ENCODE assay signal across 20 cellular contexts in genomic region chr10:8297107-8297506, GRCh38.
DNase-seq lines count a peak whose midpoint lies in the region; ATAC-seq and TF ChIP-seq lines count a peak whose summit lies in the region.
"Had no signal": no experiment of that assay in that cellular context is flagged by ENCODE, and none has a peak within 500 bp of the region (broad histone marks: within the 10 kb centered on the region; RNA-seq: fewer than 3 reads in every experiment).

No MANE protein-coding gene starts in this region.

- ATAC-seq in WTC11: no peak
- ATAC-seq in stimulated activated effector memory CD8-positive, alpha-beta T cell treated with anti-CD3 and anti-CD28 coated beads, Interleukin-12 subunit alpha, Interleukin-12 subunit beta, amount 100 ng/mL, for 72 hours: no peak
- ATAC-seq: HCT116 had no signal

- H4K20me1 ChIP-seq in neural progenitor cell (ENCODE audit: low read depth): no peaks in the 10 kb centered on the region

- peak overlapping the region; percentile 32 for H3K27ac Mint-ChIP-seq in T-helper 2 cell treated with Interferon-gamma antibody and Interleukin-4, amounts not matched to agents 5 μg/mL and 100 μg/mL, for 36 hours
- no peak overlapping the region for H3K27ac Mint-ChIP-seq in WTC11
- no peak overlapping the region for H3K27ac Mint-ChIP-seq in neural progenitor cell
- peak overlapping the region; percentile 7 for H3K27ac Mint-ChIP-seq in stimulated activated effector memory CD8-positive, alpha-beta T cell treated with anti-CD3 and anti-CD28 coated beads, Interleukin-12 subunit alpha, Interleukin-12 subunit beta, amount 100 ng/mL, for 72 hours
- H3K27ac Mint-ChIP-seq: H9, HFFc6 had no signal

- H3K9ac ChIP-seq in neural progenitor cell: no peak overlapping the region

- no peaks in the 10 kb centered on the region for H3K36me3 Mint-ChIP-seq in T-helper 2 cell treated with Interferon-gamma antibody and Interleukin-4, amounts not matched to agents 5 μg/mL and 100 μg/mL, for 36 hours (ENCODE audit: low read depth)
- H3K36me3 Mint-ChIP-seq in WTC11: no peaks in the 10 kb centered on the region
- H3K36me3 Mint-ChIP-seq in neural progenitor cell: no peaks in the 10 kb centered on the region
- H3K36me3 Mint-ChIP-seq in stimulated activated effector memory CD8-positive, alpha-beta T cell treated with anti-CD3 and anti-CD28 coated beads, Interleukin-12 subunit alpha, Interleukin-12 subunit beta, amount 100 ng/mL, for 72 hours: no peaks in the 10 kb centered on the region
- H3K36me3 Mint-ChIP-seq: CD4-positive, alpha-beta memory T cell had no signal

- no peak overlapping the region for H2AFZ ChIP-seq in neural progenitor cell (replicated peaks)

- no peak for TF ChIP-seq CTCF in WTC11 (IDR thresholded peaks at IDR 0.05)
- TF ChIP-seq CTCF in neural progenitor cell (IDR thresholded peaks at IDR 0.05): no peak

- peaks cover 20% of the 10 kb centered on the region for H3K4me1 ChIP-seq in neural progenitor cell

- CTCF ChIA-PET in WTC11 (lab: Charles Lee): no interaction called here

- POLR2A ChIA-PET in WTC11 (lab: Charles Lee): no interaction called here

- peaks cover 25% of the 10 kb centered on the region for H3K27me3 ChIP-seq in neural progenitor cell

- H3K27ac ChIP-seq in neural progenitor cell: no peak overlapping the region
- H3K27ac ChIP-seq: 22Rv1 had no signal

- no peaks in the 10 kb centered on the region for H3K9me3 Mint-ChIP-seq in T-helper 2 cell treated with Interferon-gamma antibody and Interleukin-4, amounts not matched to agents 5 μg/mL and 100 μg/mL, for 36 hours
- H3K9me3 Mint-ChIP-seq in WTC11: no peaks in the 10 kb centered on the region
- no peaks in the 10 kb centered on the region for H3K9me3 Mint-ChIP-seq in neural progenitor cell
- no peaks in the 10 kb centered on the region for H3K9me3 Mint-ChIP-seq in stimulated activated effector memory CD8-positive, alpha-beta T cell treated with anti-CD3 and anti-CD28 coated beads, Interleukin-12 subunit alpha, Interleukin-12 subunit beta, amount 100 ng/mL, for 72 hours
- H3K9me3 Mint-ChIP-seq: CD4-positive, alpha-beta memory T cell; GM23338; H9 had no signal

- DNase-seq in T-helper 2 cell treated with Interferon-gamma antibody and Interleukin-4, amounts not matched to agents 5 μg/mL and 100 μg/mL, for 36 hours (ENCODE audit: low spot score): no peak
- DNase-seq in T-helper 2 cell: no peak
- no peak for DNase-seq in WTC11 (ENCODE audit: low spot score)
- no peak for DNase-seq in neural progenitor cell (ENCODE audit: low spot score)
- DNase-seq in stimulated activated effector memory CD8-positive, alpha-beta T cell treated with anti-CD3 and anti-CD28 coated beads, Interleukin-12 subunit alpha, Interleukin-12 subunit beta, amount 100 ng/mL, for 72 hours (ENCODE audit: low spot score in 2 of 2): no peak
- no peak for DNase-seq in AG08395 (ENCODE audit: low spot score)
- DNase-seq in cerebellum (ENCODE audit: low spot score): no peak
- DNase-seq in HPDE6-E6E7 (ENCODE audit: extremely low spot score): no peak
- DNase-seq: C1 segment of cervical spinal cord; Calu3; CD4-positive, alpha-beta memory T cell; COR-L47; DMS53; DMS79 treated with DMSO at 0.1 percent for 48 hours; GF-D8; H9; HFFc6 had no signal

- no peaks in the 10 kb centered on the region for H3K79me2 ChIP-seq in neural progenitor cell (ENCODE audit: low read depth)

- H3K4me2 ChIP-seq in neural progenitor cell: peak overlapping the region; percentile 74

- H3K9me3 ChIP-seq in neural progenitor cell (ENCODE audit: low read depth): no peaks in the 10 kb centered on the region

- H3F3A ChIP-seq in neural progenitor cell (ENCODE audit: low read depth): no peaks in the 10 kb centered on the region

- peaks cover 2% of the 10 kb centered on the region for H3K27me3 Mint-ChIP-seq in T-helper 2 cell treated with Interferon-gamma antibody and Interleukin-4, amounts not matched to agents 5 μg/mL and 100 μg/mL, for 36 hours (ENCODE audit: low read depth)
- H3K27me3 Mint-ChIP-seq in WTC11 (ENCODE audit: low read depth) (peaks cover 31% of the 10 kb centered on the region), neural progenitor cell (ENCODE audit: insufficient read depth, low read depth) (no peaks in the 10 kb centered on the region)
- H3K27me3 Mint-ChIP-seq: CD4-positive, alpha-beta memory T cell had no signal

- no peaks in the 10 kb centered on the region for H3K36me3 ChIP-seq in neural progenitor cell

- no peak overlapping the region for H3K4me3 ChIP-seq in neural progenitor cell

- peaks cover 18% of the 10 kb centered on the region for H3K4me1 Mint-ChIP-seq in T-helper 2 cell treated with Interferon-gamma antibody and Interleukin-4, amounts not matched to agents 5 μg/mL and 100 μg/mL, for 36 hours (ENCODE audit: low read depth)
- peaks cover 20% of the 10 kb centered on the region for H3K4me1 Mint-ChIP-seq in WTC11
- H3K4me1 Mint-ChIP-seq in neural progenitor cell: peaks cover 4% of the 10 kb centered on the region
- peaks cover 8% of the 10 kb centered on the region for H3K4me1 Mint-ChIP-seq in stimulated activated effector memory CD8-positive, alpha-beta T cell treated with anti-CD3 and anti-CD28 coated beads, Interleukin-12 subunit alpha, Interleukin-12 subunit beta, amount 100 ng/mL, for 72 hours

- no peak overlapping the region for H3K4me3 Mint-ChIP-seq in T-helper 2 cell treated with Interferon-gamma antibody and Interleukin-4, amounts not matched to agents 5 μg/mL and 100 μg/mL, for 36 hours
- peak overlapping the region; percentile 35; the same call in 1 of the 2 replicates for H3K4me3 Mint-ChIP-seq in WTC11
- H3K4me3 Mint-ChIP-seq in neural progenitor cell: no peak overlapping the region
- no peak overlapping the region for H3K4me3 Mint-ChIP-seq in stimulated activated effector memory CD8-positive, alpha-beta T cell treated with anti-CD3 and anti-CD28 coated beads, Interleukin-12 subunit alpha, Interleukin-12 subunit beta, amount 100 ng/mL, for 72 hours
- H3K4me3 Mint-ChIP-seq: HFFc6 had no signal

TF ChIP-seq in WTC11, 78 proteins besides CTCF, POLR2A, EP300 and RAD21:
- TF ChIP-seq, protein P1, sequence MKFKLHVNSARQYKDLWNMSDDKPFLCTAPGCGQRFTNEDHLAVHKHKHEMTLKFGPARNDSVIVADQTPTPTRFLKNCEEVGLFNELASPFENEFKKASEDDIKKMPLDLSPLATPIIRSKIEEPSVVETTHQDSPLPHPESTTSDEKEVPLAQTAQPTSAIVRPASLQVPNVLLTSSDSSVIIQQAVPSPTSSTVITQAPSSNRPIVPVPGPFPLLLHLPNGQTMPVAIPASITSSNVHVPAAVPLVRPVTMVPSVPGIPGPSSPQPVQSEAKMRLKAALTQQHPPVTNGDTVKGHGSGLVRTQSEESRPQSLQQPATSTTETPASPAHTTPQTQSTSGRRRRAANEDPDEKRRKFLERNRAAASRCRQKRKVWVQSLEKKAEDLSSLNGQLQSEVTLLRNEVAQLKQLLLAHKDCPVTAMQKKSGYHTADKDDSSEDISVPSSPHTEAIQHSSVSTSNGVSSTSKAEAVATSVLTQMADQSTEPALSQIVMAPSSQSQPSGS (CRISPR knock-in tag; IDR thresholded peaks at IDR 0.05; ENCODE audit: borderline replicate concordance, low read depth): no peak
- no peak for TF ChIP-seq CREM (CRISPR knock-in tag; IDR thresholded peaks at IDR 0.05)
- TF ChIP-seq SOX15 (CRISPR knock-in tag; IDR thresholded peaks at IDR 0.05): no peak

Comparison
In these comparisons a context has a peak if more than half of its experiments do, and no peak if none do; other contexts are left out.
1. H3K27ac Mint-ChIP-seq: peak in T-helper 2 cell treated with Interferon-gamma antibody and Interleukin-4, amounts not matched to agents 5 μg/mL and 100 μg/mL, for 36 hours (single experiment) and stimulated activated effector memory CD8-positive, alpha-beta T cell treated with anti-CD3 and anti-CD28 coated beads, Interleukin-12 subunit alpha, Interleukin-12 subunit beta, amount 100 ng/mL, for 72 hours (single experiment); none in WTC11 (single experiment) and neural progenitor cell (single experiment).